Comparison of ENCODE assay signal across 27 cellular contexts in the genomic region with DNA sequence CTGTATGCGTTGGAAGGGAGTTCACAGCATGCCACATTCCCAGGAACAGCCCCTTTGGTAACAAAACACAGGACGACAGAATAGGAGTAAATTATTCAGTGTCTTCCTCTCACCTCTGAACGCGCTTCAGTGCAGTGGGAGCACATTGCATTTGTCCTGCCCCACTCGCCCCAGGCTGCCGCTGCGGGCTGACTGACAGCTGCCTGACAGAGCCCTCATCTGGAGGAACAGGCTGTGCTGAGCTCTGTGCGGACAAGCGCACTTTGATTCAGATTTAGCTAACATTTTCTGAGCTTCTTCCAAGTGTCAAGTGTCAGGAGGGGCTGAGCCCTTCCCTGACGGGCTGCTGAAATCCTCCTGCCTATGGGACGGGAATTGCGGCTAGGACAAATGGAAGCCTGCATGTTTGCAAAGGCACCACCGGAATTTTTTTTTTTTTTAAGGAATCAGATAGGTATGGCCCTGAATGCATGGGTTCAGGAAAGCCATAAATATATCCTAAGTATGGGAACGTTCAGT.
A peak's percentile ranks its signal among the peaks of the same experiment; 100 is the strongest.
DNase-seq lines count a peak whose midpoint lies in the region; ATAC-seq, FAIRE-seq and TF ChIP-seq lines count a peak whose summit lies in the region.
"Had no signal": no experiment of that assay in that cellular context is flagged by ENCODE, and none has a peak within 500 bp of the region (broad histone marks: within the 10 kb centered on the region; RNA-seq: fewer than 3 reads in every experiment).

No MANE protein-coding gene starts in this region.

- no peaks in the 10 kb centered on the region for H3K36me3 ChIP-seq in HepG2 (replicated peaks in 1 of 2; ENCODE audit: control insufficient read depth in 1 of 2, insufficient read depth in 2 of 2, low read length in 2 of 2)
- no peaks in the 10 kb centered on the region for H3K36me3 ChIP-seq in right lobe of liver
- H3K36me3 ChIP-seq in neural cell (ENCODE audit: insufficient read depth, low read length): no peaks in the 10 kb centered on the region
- H3K36me3 ChIP-seq: BLaER1 treated with 17β-estradiol and CSF1 and Interleukin-3, amounts not matched to agents 10 nM and 100 nM had no signal

- H3K4me3 ChIP-seq in HepG2 (replicated peaks in 1 of 3; ENCODE audit: insufficient read depth in 1 of 3, low read depth in 2 of 3, low read length in 3 of 3) (no peak overlapping the region), right lobe of liver (no peak overlapping the region), neural cell (ENCODE audit: low read length) (no peak overlapping the region)
- H3K4me3 ChIP-seq: BLaER1 treated with 17β-estradiol and CSF1 and Interleukin-3, amounts not matched to agents 10 nM and 100 nM; GM12878 had no signal

- TF ChIP-seq EP300 in HepG2 (IDR thresholded peaks at IDR 0.05; ENCODE audit: low read depth in 2 of 2, low read length in 2 of 2) (no peak), HepG2 (CRISPR knock-in tag; IDR thresholded peaks at IDR 0.05; ENCODE audit: borderline replicate concordance) (no peak), neural cell (conservative IDR thresholded peaks at IDR 0.05; ENCODE audit: poor library complexity, severe bottlenecking) (peak; percentile 62)

- no peak overlapping the region for H3K4me2 ChIP-seq in HepG2 (ENCODE audit: low read depth, low read length)
- H3K4me2 ChIP-seq in neural cell (ENCODE audit: low read length): no peak overlapping the region
- H3K4me2 ChIP-seq: BLaER1 treated with 17β-estradiol and CSF1 and Interleukin-3, amounts not matched to agents 10 nM and 100 nM had no signal

- no peak for FAIRE-seq in HepG2 (lab: Jason Lieb, UNC)
- FAIRE-seq: A204.1, GM12878 had no signal

- BruUV-seq in HepG2 (replicated peaks; lab: Mats Ljungman, UMichigan): no TSS peak

- no peaks in the 10 kb centered on the region for H4K20me1 ChIP-seq in HepG2 (ENCODE audit: insufficient read depth, low read length)
- H4K20me1 ChIP-seq in neural cell (ENCODE audit: insufficient read depth): no peaks in the 10 kb centered on the region
- H4K20me1 ChIP-seq: BLaER1 treated with 17β-estradiol and CSF1 and Interleukin-3, amounts not matched to agents 10 nM and 100 nM had no signal

- POLR2A ChIA-PET in HepG2 (lab: Yijun Ruan, JAX): no interaction called here

- CTCF ChIA-PET in HepG2 (lab: Yijun Ruan, JAX; ENCODE audit: low intra/inter-chr PET ratio, low total read pairs): no interaction called here

- WGBS in HepG2 (ENCODE audit: low lambda C conversion rate): 9% methylated on average over 13 of the region's 14 CpGs
- WGBS in right lobe of liver (ENCODE audit: insufficient coverage, low coverage, low lambda C conversion rate, missing lambda C conversion rate): 35% methylated on average over 14 of the region's 14 CpGs

- TF ChIP-seq RAD21 in HepG2 (CRISPR knock-in tag; IDR thresholded peaks at IDR 0.05) (no peak), neural cell (conservative IDR thresholded peaks at IDR 0.05) (peak; percentile 14)

- ATAC-seq in HepG2: no peak; the same call in 1 of the 3 replicates
- ATAC-seq in right lobe of liver: no peak
- ATAC-seq in GM21381 (IDR thresholded peaks at IDR 0.05; ENCODE audit: unreplicated experiment): no peak
- no peak for ATAC-seq in activated CD4-positive, CD25-positive, alpha-beta regulatory T cell treated with anti-CD3 and anti-CD28 coated beads, Interleukin-2, amount 50 U/mL, for 24 hours
- ATAC-seq: GM12878, HCT116, T-cell had no signal

- no peaks in the 10 kb centered on the region for H3F3A ChIP-seq in neural cell (ENCODE audit: insufficient read depth, low read length, poor library complexity, severe bottlenecking)

- no peak for TF ChIP-seq CTCF in HepG2 (CRISPR knock-in tag; IDR thresholded peaks at IDR 0.05)
- no peak for TF ChIP-seq CTCF in right lobe of liver (IDR thresholded peaks at IDR 0.05)
- TF ChIP-seq CTCF in VCaP (conservative IDR thresholded peaks at IDR 0.05): peak; percentile 21; the same call in 1 of the 2 replicates
- TF ChIP-seq CTCF in neural cell (IDR thresholded peaks at IDR 0.05; ENCODE audit: poor library complexity, severe bottlenecking): no peak

- H2AFZ ChIP-seq in HepG2 (ENCODE audit: low read length): no peak overlapping the region
- no peak overlapping the region for H2AFZ ChIP-seq in neural cell (ENCODE audit: low read depth, low read length)

- H3K27ac ChIP-seq in HepG2 (ENCODE audit: extremely low read length, insufficient read depth, low read length) (no peak overlapping the region), right lobe of liver (no peak overlapping the region), VCaP (no peak overlapping the region), neural cell (ENCODE audit: low read length) (peak overlapping the region; percentile 42)
- H3K27ac ChIP-seq: BLaER1 treated with 17β-estradiol and CSF1 and Interleukin-3, amounts not matched to agents 10 nM and 100 nM; HL-60 had no signal

- H3K79me2 ChIP-seq in HepG2 (ENCODE audit: insufficient read depth, low read length) (no peaks in the 10 kb centered on the region), neural cell (replicated peaks; ENCODE audit: insufficient read depth, low read length) (no peaks in the 10 kb centered on the region)

- no peaks in the 10 kb centered on the region for H3K9me2 ChIP-seq in neural cell (ENCODE audit: insufficient read depth, low read length)

- peaks cover 0 to 20% of the 10 kb centered on the region in 2 experiments; a peak in 2 of 5 replicates for H3K27me3 ChIP-seq in HepG2 (ENCODE audit: control insufficient read depth in 1 of 2, insufficient read depth in 2 of 2, low read length in 2 of 2)
- H3K27me3 ChIP-seq in right lobe of liver: no peaks in the 10 kb centered on the region
- H3K27me3 ChIP-seq in neural cell (ENCODE audit: insufficient read depth, low read depth, low read length): no peaks in the 10 kb centered on the region
- H3K27me3 ChIP-seq: BLaER1 treated with 17β-estradiol and CSF1 and Interleukin-3, amounts not matched to agents 10 nM and 100 nM had no signal

- intact Hi-C loops in HepG2 (cut with micrococcal nuclease; ENCODE audit: unreplicated experiment): no loop called here
- intact Hi-C loops in right lobe of liver (cut with DNase I): no loop called here
- intact Hi-C loops in posterior vena cava (cut with DNase I): no loop called here

- H3K9me3 ChIP-seq in HepG2 (ENCODE audit: low read length): no peaks in the 10 kb centered on the region
- no peaks in the 10 kb centered on the region for H3K9me3 ChIP-seq in right lobe of liver
- no peaks in the 10 kb centered on the region for H3K9me3 ChIP-seq in neural cell (ENCODE audit: low read length)
- H3K9me3 ChIP-seq: BLaER1 treated with 17β-estradiol and CSF1 and Interleukin-3, amounts not matched to agents 10 nM and 100 nM had no signal

- H3K4me1 ChIP-seq in HepG2 (ENCODE audit: insufficient read depth, low read length): no peaks in the 10 kb centered on the region
- no peaks in the 10 kb centered on the region for H3K4me1 ChIP-seq in right lobe of liver

- H3K9ac ChIP-seq in HepG2 (ENCODE audit: insufficient read depth, low read depth, low read length): no peak overlapping the region
- peak overlapping the region; percentile 20 for H3K9ac ChIP-seq in neural cell (ENCODE audit: low read length)
- H3K9ac ChIP-seq: BLaER1 treated with 17β-estradiol and CSF1 and Interleukin-3, amounts not matched to agents 10 nM and 100 nM had no signal

- DNase-seq in HepG2 (ENCODE audit: low spot score): no peak
- no peak for DNase-seq in right lobe of liver
- DNase-seq in posterior vena cava (ENCODE audit: low spot score): no peak
- DNase-seq: AML-193; CD4-positive, alpha-beta T cell; COR-L47; DMS53; GDM1; KBM-7; MV-4-11; NCI-H1105; NCI-H1436 treated with DMSO at 0.1 percent for 48 hours; NCI-H1930; NCI-H345; NCI-H510A treated with DMSO at 0.1 percent for 48 hours; RPMI8226; SHP77; T-cell had no signal

- in situ Hi-C loops in HepG2 (cut with HindIII; ENCODE audit: extremely low pct_ligation_motif_present, low pct_unique_long_range_greater_than_20kb): no loop called here

- TF ChIP-seq POLR2A in HepG2 (IDR thresholded peaks at IDR 0.05; ENCODE audit: insufficient read depth in 1 of 2, low read depth in 2 of 2, low read length in 2 of 2) (no peak), right lobe of liver (IDR thresholded peaks at IDR 0.05) (no peak)

TF ChIP-seq in HepG2, 621 proteins besides CTCF, POLR2A, EP300 and RAD21:
- no peak for TF ChIP-seq MTF2 (CRISPR knock-in tag; IDR thresholded peaks at IDR 0.05; ENCODE audit: borderline replicate concordance)
- TF ChIP-seq, protein P1, sequence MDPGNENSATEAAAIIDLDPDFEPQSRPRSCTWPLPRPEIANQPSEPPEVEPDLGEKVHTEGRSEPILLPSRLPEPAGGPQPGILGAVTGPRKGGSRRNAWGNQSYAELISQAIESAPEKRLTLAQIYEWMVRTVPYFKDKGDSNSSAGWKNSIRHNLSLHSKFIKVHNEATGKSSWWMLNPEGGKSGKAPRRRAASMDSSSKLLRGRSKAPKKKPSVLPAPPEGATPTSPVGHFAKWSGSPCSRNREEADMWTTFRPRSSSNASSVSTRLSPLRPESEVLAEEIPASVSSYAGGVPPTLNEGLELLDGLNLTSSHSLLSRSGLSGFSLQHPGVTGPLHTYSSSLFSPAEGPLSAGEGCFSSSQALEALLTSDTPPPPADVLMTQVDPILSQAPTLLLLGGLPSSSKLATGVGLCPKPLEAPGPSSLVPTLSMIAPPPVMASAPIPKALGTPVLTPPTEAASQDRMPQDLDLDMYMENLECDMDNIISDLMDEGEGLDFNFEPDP (CRISPR knock-in tag; conservative IDR thresholded peaks at IDR 0.05): 0 out of 2 replicates have a peak, but pooled peaks have one; percentile 18

TF ChIP-seq in neural cell, 6 proteins besides CTCF, POLR2A, EP300 and RAD21 (continues in another document):
- TF ChIP-seq POLR2AphosphoS5 (IDR thresholded peaks at IDR 0.05): peak; percentile 8
- TF ChIP-seq MXI1 (conservative IDR thresholded peaks at IDR 0.05; ENCODE audit: poor library complexity, severe bottlenecking): no peak
- TF ChIP-seq SMC3 (conservative IDR thresholded peaks at IDR 0.05; ENCODE audit: poor library complexity): peak; percentile 36
- no peak for TF ChIP-seq TAF1 (IDR thresholded peaks at IDR 0.05; ENCODE audit: low read depth)
